Comparison of ENCODE assay signal across 1 cellular context in the genomic region with DNA sequence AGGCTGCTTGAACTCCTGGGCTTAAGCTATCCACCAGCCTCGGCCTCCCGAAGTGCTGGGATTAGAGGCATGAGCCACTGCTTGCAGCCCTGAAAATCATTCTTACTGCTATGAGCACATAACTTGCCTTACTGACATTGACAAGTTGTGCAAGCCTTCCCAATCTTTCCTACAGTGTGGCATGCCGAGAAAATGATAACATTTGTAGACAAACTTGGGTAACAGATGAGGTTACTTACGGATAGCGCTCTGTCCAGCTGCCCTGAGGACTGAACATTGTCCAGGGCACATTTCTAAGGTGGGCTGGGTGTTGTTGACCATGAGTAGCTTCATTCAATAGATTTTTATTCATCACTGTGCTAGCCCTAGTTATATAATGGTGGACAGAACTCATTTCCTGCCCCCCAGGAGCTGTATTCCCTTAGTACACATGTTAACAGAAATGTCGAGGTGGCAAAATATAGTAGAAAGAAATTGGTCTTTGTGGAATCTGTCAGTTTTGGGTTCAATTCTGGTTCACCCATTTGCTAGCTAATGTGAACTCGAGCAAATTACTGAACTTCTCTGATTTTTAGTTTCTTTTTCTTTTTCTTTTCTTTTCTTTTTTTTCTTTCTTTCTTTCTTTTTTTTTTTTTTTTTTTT.
A peak's percentile ranks its signal among the peaks of the same experiment; 100 is the strongest.
TF ChIP-seq lines count a peak whose summit lies in the region.

No MANE protein-coding gene starts in this region.

TF ChIP-seq in HepG2, 621 proteins besides CTCF, POLR2A, EP300 and RAD21 (continued from another document and continues in another):
- TF ChIP-seq, protein P1, sequence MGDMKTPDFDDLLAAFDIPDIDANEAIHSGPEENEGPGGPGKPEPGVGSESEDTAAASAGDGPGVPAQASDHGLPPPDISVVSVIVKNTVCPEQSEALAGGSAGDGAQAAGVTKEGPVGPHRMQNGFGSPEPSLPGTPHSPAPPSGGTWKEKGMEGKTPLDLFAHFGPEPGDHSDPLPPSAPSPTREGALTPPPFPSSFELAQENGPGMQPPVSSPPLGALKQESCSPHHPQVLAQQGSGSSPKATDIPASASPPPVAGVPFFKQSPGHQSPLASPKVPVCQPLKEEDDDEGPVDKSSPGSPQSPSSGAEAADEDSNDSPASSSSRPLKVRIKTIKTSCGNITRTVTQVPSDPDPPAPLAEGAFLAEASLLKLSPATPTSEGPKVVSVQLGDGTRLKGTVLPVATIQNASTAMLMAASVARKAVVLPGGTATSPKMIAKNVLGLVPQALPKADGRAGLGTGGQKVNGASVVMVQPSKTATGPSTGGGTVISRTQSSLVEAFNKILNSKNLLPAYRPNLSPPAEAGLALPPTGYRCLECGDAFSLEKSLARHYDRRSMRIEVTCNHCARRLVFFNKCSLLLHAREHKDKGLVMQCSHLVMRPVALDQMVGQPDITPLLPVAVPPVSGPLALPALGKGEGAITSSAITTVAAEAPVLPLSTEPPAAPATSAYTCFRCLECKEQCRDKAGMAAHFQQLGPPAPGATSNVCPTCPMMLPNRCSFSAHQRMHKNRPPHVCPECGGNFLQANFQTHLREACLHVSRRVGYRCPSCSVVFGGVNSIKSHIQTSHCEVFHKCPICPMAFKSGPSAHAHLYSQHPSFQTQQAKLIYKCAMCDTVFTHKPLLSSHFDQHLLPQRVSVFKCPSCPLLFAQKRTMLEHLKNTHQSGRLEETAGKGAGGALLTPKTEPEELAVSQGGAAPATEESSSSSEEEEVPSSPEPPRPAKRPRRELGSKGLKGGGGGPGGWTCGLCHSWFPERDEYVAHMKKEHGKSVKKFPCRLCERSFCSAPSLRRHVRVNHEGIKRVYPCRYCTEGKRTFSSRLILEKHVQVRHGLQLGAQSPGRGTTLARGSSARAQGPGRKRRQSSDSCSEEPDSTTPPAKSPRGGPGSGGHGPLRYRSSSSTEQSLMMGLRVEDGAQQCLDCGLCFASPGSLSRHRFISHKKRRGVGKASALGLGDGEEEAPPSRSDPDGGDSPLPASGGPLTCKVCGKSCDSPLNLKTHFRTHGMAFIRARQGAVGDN (CRISPR knock-in tag; IDR thresholded peaks at IDR 0.05) = no peak
- TF ChIP-seq GTF2F1 (IDR thresholded peaks at IDR 0.05; ENCODE audit: low read length) (no peak), CEBPG (CRISPR knock-in tag; IDR thresholded peaks at IDR 0.05) (peak; percentile 87), JARID2 (CRISPR knock-in tag; IDR thresholded peaks at IDR 0.05; ENCODE audit: insufficient replicate concordance) (no peak), HNRNPUL1 (IDR thresholded peaks at IDR 0.05; ENCODE audit: low read depth, low read length) (no peak), CC2D1A (CRISPR knock-in tag; IDR thresholded peaks at IDR 0.05) (no peak), ZBTB7B (CRISPR knock-in tag; IDR thresholded peaks at IDR 0.05) (0 out of 2 replicates have a peak, but pooled peaks have one; percentile 23), ZNF138 (CRISPR knock-in tag; IDR thresholded peaks at IDR 0.05; ENCODE audit: low read depth) (no peak), ZNF780A (CRISPR knock-in tag; IDR thresholded peaks at IDR 0.05) (no peak), ZNF484 (CRISPR knock-in tag; IDR thresholded peaks at IDR 0.05; ENCODE audit: borderline replicate concordance, low read depth) (no peak), HDAC2 (CRISPR knock-in tag; IDR thresholded peaks at IDR 0.05) (peak; percentile 77), JUND (CRISPR knock-in tag; IDR thresholded peaks at IDR 0.05) (0 out of 2 replicates have a peak, but pooled peaks have one; percentile 23), SMAD3 (CRISPR knock-in tag; IDR thresholded peaks at IDR 0.05) (no peak), TBX3 (IDR thresholded peaks at IDR 0.05; ENCODE audit: borderline replicate concordance) (no peak), TAF1 (CRISPR knock-in tag; IDR thresholded peaks at IDR 0.05) (no peak), LCORL (IDR thresholded peaks at IDR 0.05) (no peak), LCORL (CRISPR knock-in tag; IDR thresholded peaks at IDR 0.05) (peak; percentile 58; the same call in 1 of the 2 replicates), HCFC1 (IDR thresholded peaks at IDR 0.05; ENCODE audit: low read depth, low read length) (no peak), ZKSCAN1 (IDR thresholded peaks at IDR 0.05; ENCODE audit: low read length) (no peak), CREB1 (IDR thresholded peaks at IDR 0.05) (no peak), CREB1 (CRISPR knock-in tag; IDR thresholded peaks at IDR 0.05) (0 out of 2 replicates have a peak, but pooled peaks have one; percentile 21), ZNF558 (CRISPR knock-in tag; IDR thresholded peaks at IDR 0.05; ENCODE audit: borderline replicate concordance) (no peak), ZNF776 (CRISPR knock-in tag; IDR thresholded peaks at IDR 0.05) (no peak), ATAD3A (CRISPR knock-in tag; IDR thresholded peaks at IDR 0.05) (no peak), FOXA3 (CRISPR knock-in tag; IDR thresholded peaks at IDR 0.05) (peak; percentile 66), ZNF550 (CRISPR knock-in tag; IDR thresholded peaks at IDR 0.05; ENCODE audit: borderline replicate concordance) (no peak), KLF6 (CRISPR knock-in tag; IDR thresholded peaks at IDR 0.05) (no peak)
- TF ChIP-seq, protein P2, sequence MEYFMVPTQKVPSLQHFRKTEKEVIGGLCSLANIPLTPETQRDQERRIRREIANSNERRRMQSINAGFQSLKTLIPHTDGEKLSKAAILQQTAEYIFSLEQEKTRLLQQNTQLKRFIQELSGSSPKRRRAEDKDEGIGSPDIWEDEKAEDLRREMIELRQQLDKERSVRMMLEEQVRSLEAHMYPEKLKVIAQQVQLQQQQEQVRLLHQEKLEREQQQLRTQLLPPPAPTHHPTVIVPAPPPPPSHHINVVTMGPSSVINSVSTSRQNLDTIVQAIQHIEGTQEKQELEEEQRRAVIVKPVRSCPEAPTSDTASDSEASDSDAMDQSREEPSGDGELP (IDR thresholded peaks at IDR 0.05; ENCODE audit: borderline replicate concordance, low read depth) = peak; percentile 22; the same call in 1 of the 2 replicates
- TF ChIP-seq, protein P3, sequence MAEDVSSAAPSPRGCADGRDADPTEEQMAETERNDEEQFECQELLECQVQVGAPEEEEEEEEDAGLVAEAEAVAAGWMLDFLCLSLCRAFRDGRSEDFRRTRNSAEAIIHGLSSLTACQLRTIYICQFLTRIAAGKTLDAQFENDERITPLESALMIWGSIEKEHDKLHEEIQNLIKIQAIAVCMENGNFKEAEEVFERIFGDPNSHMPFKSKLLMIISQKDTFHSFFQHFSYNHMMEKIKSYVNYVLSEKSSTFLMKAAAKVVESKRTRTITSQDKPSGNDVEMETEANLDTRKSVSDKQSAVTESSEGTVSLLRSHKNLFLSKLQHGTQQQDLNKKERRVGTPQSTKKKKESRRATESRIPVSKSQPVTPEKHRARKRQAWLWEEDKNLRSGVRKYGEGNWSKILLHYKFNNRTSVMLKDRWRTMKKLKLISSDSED (CRISPR knock-in tag; IDR thresholded peaks at IDR 0.05) = no peak
- TF ChIP-seq, protein P4, sequence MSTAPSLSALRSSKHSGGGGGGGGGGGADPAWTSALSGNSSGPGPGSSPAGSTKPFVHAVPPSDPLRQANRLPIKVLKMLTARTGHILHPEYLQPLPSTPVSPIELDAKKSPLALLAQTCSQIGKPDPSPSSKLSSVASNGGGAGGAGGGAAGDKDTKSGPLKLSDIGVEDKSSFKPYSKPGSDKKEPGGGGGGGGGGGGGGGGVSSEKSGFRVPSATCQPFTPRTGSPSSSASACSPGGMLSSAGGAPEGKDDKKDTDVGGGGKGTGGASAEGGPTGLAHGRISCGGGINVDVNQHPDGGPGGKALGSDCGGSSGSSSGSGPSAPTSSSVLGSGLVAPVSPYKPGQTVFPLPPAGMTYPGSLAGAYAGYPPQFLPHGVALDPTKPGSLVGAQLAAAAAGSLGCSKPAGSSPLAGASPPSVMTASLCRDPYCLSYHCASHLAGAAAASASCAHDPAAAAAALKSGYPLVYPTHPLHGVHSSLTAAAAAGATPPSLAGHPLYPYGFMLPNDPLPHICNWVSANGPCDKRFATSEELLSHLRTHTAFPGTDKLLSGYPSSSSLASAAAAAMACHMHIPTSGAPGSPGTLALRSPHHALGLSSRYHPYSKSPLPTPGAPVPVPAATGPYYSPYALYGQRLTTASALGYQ (CRISPR knock-in tag; IDR thresholded peaks at IDR 0.05) = no peak
- TF ChIP-seq, protein P5, sequence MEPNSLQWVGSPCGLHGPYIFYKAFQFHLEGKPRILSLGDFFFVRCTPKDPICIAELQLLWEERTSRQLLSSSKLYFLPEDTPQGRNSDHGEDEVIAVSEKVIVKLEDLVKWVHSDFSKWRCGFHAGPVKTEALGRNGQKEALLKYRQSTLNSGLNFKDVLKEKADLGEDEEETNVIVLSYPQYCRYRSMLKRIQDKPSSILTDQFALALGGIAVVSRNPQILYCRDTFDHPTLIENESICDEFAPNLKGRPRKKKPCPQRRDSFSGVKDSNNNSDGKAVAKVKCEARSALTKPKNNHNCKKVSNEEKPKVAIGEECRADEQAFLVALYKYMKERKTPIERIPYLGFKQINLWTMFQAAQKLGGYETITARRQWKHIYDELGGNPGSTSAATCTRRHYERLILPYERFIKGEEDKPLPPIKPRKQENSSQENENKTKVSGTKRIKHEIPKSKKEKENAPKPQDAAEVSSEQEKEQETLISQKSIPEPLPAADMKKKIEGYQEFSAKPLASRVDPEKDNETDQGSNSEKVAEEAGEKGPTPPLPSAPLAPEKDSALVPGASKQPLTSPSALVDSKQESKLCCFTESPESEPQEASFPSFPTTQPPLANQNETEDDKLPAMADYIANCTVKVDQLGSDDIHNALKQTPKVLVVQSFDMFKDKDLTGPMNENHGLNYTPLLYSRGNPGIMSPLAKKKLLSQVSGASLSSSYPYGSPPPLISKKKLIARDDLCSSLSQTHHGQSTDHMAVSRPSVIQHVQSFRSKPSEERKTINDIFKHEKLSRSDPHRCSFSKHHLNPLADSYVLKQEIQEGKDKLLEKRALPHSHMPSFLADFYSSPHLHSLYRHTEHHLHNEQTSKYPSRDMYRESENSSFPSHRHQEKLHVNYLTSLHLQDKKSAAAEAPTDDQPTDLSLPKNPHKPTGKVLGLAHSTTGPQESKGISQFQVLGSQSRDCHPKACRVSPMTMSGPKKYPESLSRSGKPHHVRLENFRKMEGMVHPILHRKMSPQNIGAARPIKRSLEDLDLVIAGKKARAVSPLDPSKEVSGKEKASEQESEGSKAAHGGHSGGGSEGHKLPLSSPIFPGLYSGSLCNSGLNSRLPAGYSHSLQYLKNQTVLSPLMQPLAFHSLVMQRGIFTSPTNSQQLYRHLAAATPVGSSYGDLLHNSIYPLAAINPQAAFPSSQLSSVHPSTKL (CRISPR knock-in tag; IDR thresholded peaks at IDR 0.05) = peak; percentile 79
- TF ChIP-seq, protein P6, sequence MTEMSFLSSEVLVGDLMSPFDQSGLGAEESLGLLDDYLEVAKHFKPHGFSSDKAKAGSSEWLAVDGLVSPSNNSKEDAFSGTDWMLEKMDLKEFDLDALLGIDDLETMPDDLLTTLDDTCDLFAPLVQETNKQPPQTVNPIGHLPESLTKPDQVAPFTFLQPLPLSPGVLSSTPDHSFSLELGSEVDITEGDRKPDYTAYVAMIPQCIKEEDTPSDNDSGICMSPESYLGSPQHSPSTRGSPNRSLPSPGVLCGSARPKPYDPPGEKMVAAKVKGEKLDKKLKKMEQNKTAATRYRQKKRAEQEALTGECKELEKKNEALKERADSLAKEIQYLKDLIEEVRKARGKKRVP (CRISPR knock-in tag; IDR thresholded peaks at IDR 0.05) = peak in 1 of 2 experiments; percentile 73; a peak in 2 of 4 replicates
- TF ChIP-seq, protein P7, sequence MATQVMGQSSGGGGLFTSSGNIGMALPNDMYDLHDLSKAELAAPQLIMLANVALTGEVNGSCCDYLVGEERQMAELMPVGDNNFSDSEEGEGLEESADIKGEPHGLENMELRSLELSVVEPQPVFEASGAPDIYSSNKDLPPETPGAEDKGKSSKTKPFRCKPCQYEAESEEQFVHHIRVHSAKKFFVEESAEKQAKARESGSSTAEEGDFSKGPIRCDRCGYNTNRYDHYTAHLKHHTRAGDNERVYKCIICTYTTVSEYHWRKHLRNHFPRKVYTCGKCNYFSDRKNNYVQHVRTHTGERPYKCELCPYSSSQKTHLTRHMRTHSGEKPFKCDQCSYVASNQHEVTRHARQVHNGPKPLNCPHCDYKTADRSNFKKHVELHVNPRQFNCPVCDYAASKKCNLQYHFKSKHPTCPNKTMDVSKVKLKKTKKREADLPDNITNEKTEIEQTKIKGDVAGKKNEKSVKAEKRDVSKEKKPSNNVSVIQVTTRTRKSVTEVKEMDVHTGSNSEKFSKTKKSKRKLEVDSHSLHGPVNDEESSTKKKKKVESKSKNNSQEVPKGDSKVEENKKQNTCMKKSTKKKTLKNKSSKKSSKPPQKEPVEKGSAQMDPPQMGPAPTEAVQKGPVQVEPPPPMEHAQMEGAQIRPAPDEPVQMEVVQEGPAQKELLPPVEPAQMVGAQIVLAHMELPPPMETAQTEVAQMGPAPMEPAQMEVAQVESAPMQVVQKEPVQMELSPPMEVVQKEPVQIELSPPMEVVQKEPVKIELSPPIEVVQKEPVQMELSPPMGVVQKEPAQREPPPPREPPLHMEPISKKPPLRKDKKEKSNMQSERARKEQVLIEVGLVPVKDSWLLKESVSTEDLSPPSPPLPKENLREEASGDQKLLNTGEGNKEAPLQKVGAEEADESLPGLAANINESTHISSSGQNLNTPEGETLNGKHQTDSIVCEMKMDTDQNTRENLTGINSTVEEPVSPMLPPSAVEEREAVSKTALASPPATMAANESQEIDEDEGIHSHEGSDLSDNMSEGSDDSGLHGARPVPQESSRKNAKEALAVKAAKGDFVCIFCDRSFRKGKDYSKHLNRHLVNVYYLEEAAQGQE (IDR thresholded peaks at IDR 0.05; ENCODE audit: borderline replicate concordance in 1 of 2, low read depth in 1 of 2, low read length in 2 of 2) = peak in 1 of 2 experiments; percentile 43; a peak in 1 of 4 replicates
- TF ChIP-seq, protein P8, sequence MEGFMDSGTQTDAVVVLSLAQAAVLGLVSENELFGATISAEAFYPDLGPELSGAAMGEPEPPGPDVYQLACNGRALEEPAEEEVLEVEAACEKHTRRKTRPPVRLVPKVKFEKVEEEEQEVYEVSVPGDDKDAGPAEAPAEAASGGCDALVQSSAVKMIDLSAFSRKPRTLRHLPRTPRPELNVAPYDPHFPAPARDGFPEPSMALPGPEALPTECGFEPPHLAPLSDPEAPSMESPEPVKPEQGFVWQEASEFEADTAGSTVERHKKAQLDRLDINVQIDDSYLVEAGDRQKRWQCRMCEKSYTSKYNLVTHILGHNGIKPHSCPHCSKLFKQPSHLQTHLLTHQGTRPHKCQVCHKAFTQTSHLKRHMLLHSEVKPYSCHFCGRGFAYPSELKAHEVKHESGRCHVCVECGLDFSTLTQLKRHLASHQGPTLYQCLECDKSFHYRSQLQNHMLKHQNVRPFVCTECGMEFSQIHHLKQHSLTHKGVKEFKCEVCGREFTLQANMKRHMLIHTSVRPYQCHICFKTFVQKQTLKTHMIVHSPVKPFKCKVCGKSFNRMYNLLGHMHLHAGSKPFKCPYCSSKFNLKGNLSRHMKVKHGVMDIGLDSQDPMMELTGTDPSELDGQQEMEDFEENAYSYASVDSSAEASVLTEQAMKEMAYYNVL (CRISPR knock-in tag; IDR thresholded peaks at IDR 0.05; ENCODE audit: borderline replicate concordance) = peak; percentile 47; the same call in 1 of the 2 replicates
